ENCODE assay signal across 2 cellular contexts in genomic region chr13:21198391-21198790, GRCh38. TPM values are rescaled to one million over a fixed set of nuclear protein-coding genes. Genes with fewer than 3 reads are reported as not detected.
"Had no signal": no experiment of that assay in that cellular context is flagged by ENCODE, and none has a peak within 500 bp of the region (broad histone marks: within the 10 kb centered on the region; RNA-seq: fewer than 3 reads in every experiment).

No MANE protein-coding gene starts in this region.

RNA-seq across cellular contexts. Expression of gene SKA3, which starts 22.0 kb away (rescaled TPM):
- total RNA-seq: mesenteric fat pad, thoracic aorta had no signal
